ENCODE assay signal across 1 cellular context in genomic region chr11:85694385-85694980, GRCh38.
TF ChIP-seq lines count a peak whose summit lies in the region.

No MANE protein-coding gene starts in this region.

TF ChIP-seq in endothelial cell of umbilical vein, 7 proteins besides CTCF, POLR2A, EP300 and RAD21:
- TF ChIP-seq FOS (IDR thresholded peaks at IDR 0.05; ENCODE audit: borderline replicate concordance, insufficient read depth, low read length) (no peak), JUN (IDR thresholded peaks at IDR 0.05; ENCODE audit: borderline replicate concordance, insufficient read depth, insufficient read length, low read depth) (no peak), MAX (IDR thresholded peaks at IDR 0.05; ENCODE audit: insufficient read depth, insufficient read length) (no peak), MYC (IDR thresholded peaks at IDR 0.05; ENCODE audit: low read depth, low read length) (no peak), EZH2 (IDR thresholded peaks at IDR 0.05; ENCODE audit: borderline replicate concordance, low read depth, low read length, severe bottlenecking) (no peak), POLR2AphosphoS5 (IDR thresholded peaks at IDR 0.05; ENCODE audit: insufficient read depth, low read depth, low read length) (no peak)
